ENCODE assay signal across 16 cellular contexts in genomic region chr3:36597422-36597821, GRCh38.
DNase-seq lines count a peak whose midpoint lies in the region; ATAC-seq, FAIRE-seq and TF ChIP-seq lines count a peak whose summit lies in the region.
"Had no signal": no experiment of that assay in that cellular context is flagged by ENCODE, and none has a peak within 500 bp of the region (broad histone marks: within the 10 kb centered on the region; RNA-seq: fewer than 3 reads in every experiment).

No MANE protein-coding gene starts in this region.

- no peak overlapping the region for H3K4me3 Mint-ChIP-seq in MCF 10A (ENCODE audit: unreplicated experiment)
- no peak overlapping the region for H3K4me3 Mint-ChIP-seq in stimulated activated memory B cell treated with anti-CD40 and anti-IgM and Interleukin-4, amounts not matched to agents 10 μg/mL and 1 μg/mL and 100 μg/mL, for 72 hours
- H3K4me3 Mint-ChIP-seq: T-helper 17 cell had no signal

- H3K36me3 ChIP-seq in breast epithelium, result peaks cover 4% of the 10 kb centered on the region
- H3K36me3 ChIP-seq: pancreas, suprapubic skin had no signal

- no peak for TF ChIP-seq POLR2A in breast epithelium (IDR thresholded peaks at IDR 0.05)

- POLR2A ChIA-PET in MCF 10A (lab: Yijun Ruan, JAX) (interaction anchor here (0.8 kb wide), 1 partner anchor 82 kb away, joined by 3 read pairs; no protein-coding TSS in a partner anchor), RWPE1 (lab: Yijun Ruan, JAX; ENCODE audit: low non-redundant PET) (no interaction called here)

- no peaks in the 10 kb centered on the region for H3K9me3 Mint-ChIP-seq in MCF 10A (ENCODE audit: unreplicated experiment)
- no peaks in the 10 kb centered on the region for H3K9me3 Mint-ChIP-seq in stimulated activated memory B cell treated with anti-CD40 and anti-IgM and Interleukin-4, amounts not matched to agents 10 μg/mL and 1 μg/mL and 100 μg/mL, for 72 hours

- H3K4me1 Mint-ChIP-seq in MCF 10A (ENCODE audit: insufficient read depth, unreplicated experiment), result peaks cover 8% of the 10 kb centered on the region
- no peaks in the 10 kb centered on the region for H3K4me1 Mint-ChIP-seq in stimulated activated memory B cell treated with anti-CD40 and anti-IgM and Interleukin-4, amounts not matched to agents 10 μg/mL and 1 μg/mL and 100 μg/mL, for 72 hours
- H3K4me1 Mint-ChIP-seq: T-helper 17 cell had no signal

- H3K27me3 ChIP-seq in breast epithelium, result no peaks in the 10 kb centered on the region
- H3K27me3 ChIP-seq: pancreas, suprapubic skin had no signal

- DNase-seq in MCF 10A (ENCODE audit: unreplicated experiment), result peak; percentile 66
- DNase-seq in breast epithelium (ENCODE audit: low spot score in 2 of 2), result no peak
- peak; percentile 10 for DNase-seq in RWPE1 (ENCODE audit: low spot score)
- peak; percentile 53 for DNase-seq in fibroblast of mammary gland (ENCODE audit: low read depth)
- DNase-seq in urothelium cell line (ENCODE audit: low spot score), result peak; percentile 30
- no peak for DNase-seq in left colon
- DNase-seq: activated CD4-positive, alpha-beta T cell treated with anti-CD3 and anti-CD28 coated beads for 4 hours; activated T-cell treated with anti-CD3 and anti-CD28 coated beads, Interleukin-2, amount 50 U/mL, for 1 hour; midbrain; NCI-H1092 treated with DMSO at 0.1 percent for 48 hours; pancreas; T-helper 17 cell had no signal

- ATAC-seq in left colon (no peak), HG03196 (IDR thresholded peaks at IDR 0.05; ENCODE audit: unreplicated experiment) (no peak)
- ATAC-seq in stimulated activated memory B cell treated with anti-CD40 and anti-IgM and Interleukin-4, amounts not matched to agents 10 μg/mL and 1 μg/mL and 100 μg/mL, for 72 hours, result no peak
- ATAC-seq: pancreas, T-helper 17 cell had no signal

- no peak for TF ChIP-seq CTCF in MCF 10A (IDR thresholded peaks at IDR 0.05; ENCODE audit: unreplicated experiment)
- TF ChIP-seq CTCF in breast epithelium (IDR thresholded peaks at IDR 0.05), result no peak
- TF ChIP-seq CTCF in RWPE1 (conservative IDR thresholded peaks at IDR 0.05; ENCODE audit: low read depth), result no peak
- no peak for TF ChIP-seq CTCF in fibroblast of mammary gland (conservative IDR thresholded peaks at IDR 0.05; ENCODE audit: control insufficient read depth, insufficient read depth, low read depth, low read length)

- no TSS peak for BruUV-seq in MCF 10A (replicated peaks; lab: Mats Ljungman, UMichigan)

- no peaks in the 10 kb centered on the region for H3K36me3 Mint-ChIP-seq in MCF 10A (ENCODE audit: insufficient read depth, unreplicated experiment)
- H3K36me3 Mint-ChIP-seq in stimulated activated memory B cell treated with anti-CD40 and anti-IgM and Interleukin-4, amounts not matched to agents 10 μg/mL and 1 μg/mL and 100 μg/mL, for 72 hours, result no peaks in the 10 kb centered on the region

- no peak for FAIRE-seq in urothelium cell line (lab: Jason Lieb, UNC)
- FAIRE-seq: pancreas had no signal

- H3K4me3 ChIP-seq in breast epithelium (no peak overlapping the region), fibroblast of mammary gland (ENCODE audit: control insufficient read depth, low read depth, low read length) (no peak overlapping the region)
- H3K4me3 ChIP-seq: pancreas, suprapubic skin had no signal

- no peaks in the 10 kb centered on the region for H3K9me3 ChIP-seq in breast epithelium
- H3K9me3 ChIP-seq: Caco-2, pancreas, suprapubic skin had no signal

- no peaks in the 10 kb centered on the region for H3K27me3 Mint-ChIP-seq in MCF 10A (ENCODE audit: insufficient read depth, unreplicated experiment)
- H3K27me3 Mint-ChIP-seq in stimulated activated memory B cell treated with anti-CD40 and anti-IgM and Interleukin-4, amounts not matched to agents 10 μg/mL and 1 μg/mL and 100 μg/mL, for 72 hours, result peaks cover 7% of the 10 kb centered on the region

- H3K27ac Mint-ChIP-seq in MCF 10A (ENCODE audit: low read depth, unreplicated experiment), result no peak overlapping the region
- H3K27ac Mint-ChIP-seq in stimulated activated memory B cell treated with anti-CD40 and anti-IgM and Interleukin-4, amounts not matched to agents 10 μg/mL and 1 μg/mL and 100 μg/mL, for 72 hours, result no peak overlapping the region
- H3K27ac Mint-ChIP-seq: T-helper 17 cell had no signal

- H3K27ac ChIP-seq in breast epithelium, result no peak overlapping the region
- H3K27ac ChIP-seq in RWPE1, result no peak overlapping the region
- H3K27ac ChIP-seq: pancreas, suprapubic skin had no signal

- CTCF ChIA-PET in MCF 10A (lab: Yijun Ruan, JAX), result no interaction called here
- CTCF ChIA-PET in RWPE1 (lab: Yijun Ruan, JAX), result no interaction called here

- H3K4me1 ChIP-seq in breast epithelium, result no peaks in the 10 kb centered on the region
- H3K4me1 ChIP-seq: Caco-2, pancreas, suprapubic skin had no signal

- intact Hi-C loops in MCF 10A (cut with micrococcal nuclease) (loop anchor here (5.0 kb wide), 1 partner anchor 50 kb away; no protein-coding TSS in a partner anchor), breast epithelium (cut with DNase I; ENCODE audit: low total_unique reads) (no loop called here), left colon (cut with DNase I, micrococcal nuclease) (no loop called here)

Comparison
In these comparisons a context has a peak if more than half of its experiments do, and no peak if none do; other contexts are left out.
1. DNase-seq: peak in MCF 10A (single experiment), RWPE1 (single experiment), fibroblast of mammary gland (single experiment) and urothelium cell line (single experiment); none in breast epithelium (0 of 2) and left colon (0 of 2).